8 cellular contexts compared by ENCODE assay signal in genomic region chr19:42420055-42420544, GRCh38. TPM values are rescaled to one million over a fixed set of nuclear protein-coding genes. Genes with fewer than 3 reads are reported as not detected.
DNase-seq lines count a peak whose midpoint lies in the region; ATAC-seq and TF ChIP-seq lines count a peak whose summit lies in the region.

No MANE protein-coding gene starts in this region.

- H3K27ac ChIP-seq in DND-41 (ENCODE audit: low read length), result no peak overlapping the region

- H3K9me3 Mint-ChIP-seq in activated naive CD8-positive, alpha-beta T cell treated with anti-CD3 and anti-CD28 coated beads, Interleukin-2, amount 10 ng/mL, durations not matched to agents 7 days and 5 days, result no peaks in the 10 kb centered on the region
- H3K9me3 Mint-ChIP-seq in immature natural killer cell, result no peaks in the 10 kb centered on the region

- H2AFZ ChIP-seq in DND-41 (ENCODE audit: low read depth, low read length), result no peak overlapping the region

- H3K4me3 ChIP-seq in DND-41 (ENCODE audit: low read depth in 1 of 2, low read length in 2 of 2), result no peak overlapping the region

- H3K4me3 Mint-ChIP-seq in activated naive CD8-positive, alpha-beta T cell treated with anti-CD3 and anti-CD28 coated beads, Interleukin-2, amount 10 ng/mL, durations not matched to agents 7 days and 5 days, result no peak overlapping the region
- peak overlapping the region in 1 of 5 donors; percentile 1 for H3K4me3 Mint-ChIP-seq in immature natural killer cell

- H3K79me2 ChIP-seq in DND-41 (ENCODE audit: insufficient read depth, low read length), result no peaks in the 10 kb centered on the region

- peak; percentile 72 for TF ChIP-seq CTCF in DND-41 (IDR thresholded peaks at IDR 0.05; ENCODE audit: borderline replicate concordance, extremely low read depth, low read length, poor library complexity, severe bottlenecking)

- H3K4me2 ChIP-seq in DND-41 (ENCODE audit: insufficient read depth, low read length), result no peak overlapping the region

- H3K9me3 ChIP-seq in DND-41 (ENCODE audit: insufficient read depth, low read length, severe bottlenecking), result no peaks in the 10 kb centered on the region

- peak; percentile 42 for ATAC-seq in DND-41 (ENCODE audit: insufficient read depth, low read depth)
- peak; percentile 32 for ATAC-seq in activated naive CD8-positive, alpha-beta T cell treated with anti-CD3 and anti-CD28 coated beads, Interleukin-2, amount 10 ng/mL, durations not matched to agents 7 days and 5 days (ENCODE audit: low read depth)
- ATAC-seq in GM21423 (IDR thresholded peaks at IDR 0.05; ENCODE audit: unreplicated experiment), result no peak
- no peak for ATAC-seq in HG03095 (IDR thresholded peaks at IDR 0.05; ENCODE audit: unreplicated experiment)

- H4K20me1 ChIP-seq in DND-41 (ENCODE audit: insufficient read depth, low read length), result peaks cover 14% of the 10 kb centered on the region

- DNase-seq in DND-41, result peak; percentile 62
- DNase-seq in HPDE6-E6E7 (ENCODE audit: extremely low spot score), result peak; percentile 85
- DNase-seq in SW480 (ENCODE audit: low spot score), result peak; percentile 79
- DNase-seq in activated naive CD8-positive, alpha-beta T cell treated with anti-CD3 and anti-CD28 coated beads, Interleukin-2, amount 10 ng/mL, durations not matched to agents 7 days and 5 days, result peak; percentile 82
- peak; percentile 51 to 65 (median 59) for DNase-seq in immature natural killer cell
- DNase-seq in stimulated activated CD4-positive, alpha-beta T cell treated with anti-CD3 and anti-CD28 coated beads, TNF-alpha, amount 100 ng/mL, for 48 hours (ENCODE audit: low read depth in 3 of 3), result peak; percentile 59 to 76 (median 61)

- POLR2A ChIA-PET in activated naive CD8-positive, alpha-beta T cell treated with anti-CD3 and anti-CD28 coated beads, Interleukin-2, amount 10 ng/mL, durations not matched to agents 7 days and 5 days (lab: Charles Lee), result interaction anchor here (0.7 kb wide), 2 partner anchors 12 to 307 kb away, joined by 3 to 5 read pairs; no protein-coding TSS in a partner anchor

- H3K36me3 Mint-ChIP-seq in activated naive CD8-positive, alpha-beta T cell treated with anti-CD3 and anti-CD28 coated beads, Interleukin-2, amount 10 ng/mL, durations not matched to agents 7 days and 5 days, result peaks cover 3% of the 10 kb centered on the region
- H3K36me3 Mint-ChIP-seq in immature natural killer cell, result no peaks in the 10 kb centered on the region

- no peak overlapping the region for H3K9ac ChIP-seq in DND-41 (ENCODE audit: low read depth, low read length)

- H3K4me1 ChIP-seq in DND-41 (ENCODE audit: insufficient read depth, low read length), result peaks cover 24% of the 10 kb centered on the region

- peaks cover 36% of the 10 kb centered on the region for H3K4me1 Mint-ChIP-seq in activated naive CD8-positive, alpha-beta T cell treated with anti-CD3 and anti-CD28 coated beads, Interleukin-2, amount 10 ng/mL, durations not matched to agents 7 days and 5 days
- peaks cover 34 to 45% of the 10 kb centered on the region in 2 donors for H3K4me1 Mint-ChIP-seq in immature natural killer cell

- no peaks in the 10 kb centered on the region for H3K27me3 ChIP-seq in DND-41 (ENCODE audit: insufficient read depth, low read length, poor library complexity)

- no peaks in the 10 kb centered on the region for H3K36me3 ChIP-seq in DND-41 (ENCODE audit: insufficient read depth, low read length)

- H3K27me3 Mint-ChIP-seq in activated naive CD8-positive, alpha-beta T cell treated with anti-CD3 and anti-CD28 coated beads, Interleukin-2, amount 10 ng/mL, durations not matched to agents 7 days and 5 days, result no peaks in the 10 kb centered on the region
- H3K27me3 Mint-ChIP-seq in immature natural killer cell (ENCODE audit: low read depth in 3 of 3), result peaks cover 0 to 4% (median 2%) of the 10 kb centered on the region in 3 donors

- no peak overlapping the region for H3K27ac Mint-ChIP-seq in activated naive CD8-positive, alpha-beta T cell treated with anti-CD3 and anti-CD28 coated beads, Interleukin-2, amount 10 ng/mL, durations not matched to agents 7 days and 5 days
- H3K27ac Mint-ChIP-seq in immature natural killer cell, result no peak overlapping the region

RNA-seq across cellular contexts. Expression of gene LIPE, which starts 7.1 kb away (rescaled TPM):
- total RNA-seq in activated naive CD8-positive, alpha-beta T cell treated with anti-CD3 and anti-CD28 coated beads, Interleukin-2, amount 10 ng/mL, durations not matched to agents 7 days and 5 days, result 10 to 100 TPM; 34.6 to 35.1 TPM
- polyA plus RNA-seq in immature natural killer cell, result 1 to 10 TPM; 1.9 to 3.9 (median 2.3) TPM

RNA-seq across cellular contexts. Expression of gene CXCL17, which starts 22.6 kb away (rescaled TPM):
- total RNA-seq in activated naive CD8-positive, alpha-beta T cell treated with anti-CD3 and anti-CD28 coated beads, Interleukin-2, amount 10 ng/mL, durations not matched to agents 7 days and 5 days, result not detected
- polyA plus RNA-seq in immature natural killer cell, result not detected

RNA-seq across cellular contexts. Expression of gene CNFN, which starts 30.0 kb away (rescaled TPM):
- not detected for total RNA-seq in activated naive CD8-positive, alpha-beta T cell treated with anti-CD3 and anti-CD28 coated beads, Interleukin-2, amount 10 ng/mL, durations not matched to agents 7 days and 5 days
- 1 to 10 TPM in 2 of 3 donors, not detected in 1; 3.3 to 7.1 TPM for polyA plus RNA-seq in immature natural killer cell

Comparison
In these comparisons a context has a peak if more than half of its experiments do, and no peak if none do; other contexts are left out.
1. ATAC-seq: peak in DND-41 (single experiment) and activated naive CD8-positive, alpha-beta T cell treated with anti-CD3 and anti-CD28 coated beads, Interleukin-2, amount 10 ng/mL, durations not matched to agents 7 days and 5 days (single experiment); none in GM21423 (single experiment) and HG03095 (single experiment).
2. Peak in every context shown above with its lines, with median percentiles within 50 percentile points of each other: DNase-seq.